Comparison of ENCODE assay signal across 27 cellular contexts in genomic region chr11:121517996-121518395, GRCh38.
DNase-seq lines count a peak whose midpoint lies in the region; ATAC-seq lines count a peak whose summit lies in the region.
"Had no signal": no experiment of that assay in that cellular context is flagged by ENCODE, and none has a peak within 500 bp of the region (broad histone marks: within the 10 kb centered on the region; RNA-seq: fewer than 3 reads in every experiment).

No MANE protein-coding gene starts in this region.

- peak overlapping the region; percentile 50 for H3K27ac Mint-ChIP-seq in stimulated activated naive CD8-positive, alpha-beta T cell treated with anti-CD3 and anti-CD28 coated beads, Interleukin-15, Interleukin-2, amounts not matched to agents 100 ng/mL and 50 ng/mL, for 24 hours
- peak overlapping the region; percentile 14 for H3K27ac Mint-ChIP-seq in activated CD4-positive, alpha-beta memory T cell treated with anti-CD3 and anti-CD28 coated beads, Interleukin-2, amount 10 ng/mL, durations not matched to agents 7 days and 5 days
- peak overlapping the region; percentile 82 to 98 (median 89) for H3K27ac Mint-ChIP-seq in immature natural killer cell
- H3K27ac Mint-ChIP-seq: activated B cell treated with CpG ODN at 0.5 μM for 24 hours; activated T-helper 2 cell treated with anti-CD3 and anti-CD28 coated beads, Interferon-gamma antibody, Interleukin-2, Interleukin-4, amounts not matched to agents 10 μg/mL and 5 μg/mL and 100 μg/mL, durations not matched to agents 14 hours and 24 hours and 36 hours; GM23338; HFFc6; neural progenitor cell had no signal

- no peaks in the 10 kb centered on the region for H3K9me3 Mint-ChIP-seq in stimulated activated naive CD8-positive, alpha-beta T cell treated with anti-CD3 and anti-CD28 coated beads, Interleukin-15, Interleukin-2, amounts not matched to agents 100 ng/mL and 50 ng/mL, for 24 hours
- H3K9me3 Mint-ChIP-seq in activated CD4-positive, alpha-beta memory T cell treated with anti-CD3 and anti-CD28 coated beads, Interleukin-2, amount 10 ng/mL, durations not matched to agents 7 days and 5 days = no peaks in the 10 kb centered on the region
- no peaks in the 10 kb centered on the region for H3K9me3 Mint-ChIP-seq in immature natural killer cell
- H3K9me3 Mint-ChIP-seq: activated B cell treated with CpG ODN at 0.5 μM for 24 hours; activated T-helper 2 cell treated with anti-CD3 and anti-CD28 coated beads, Interferon-gamma antibody, Interleukin-2, Interleukin-4, amounts not matched to agents 10 μg/mL and 5 μg/mL and 100 μg/mL, durations not matched to agents 14 hours and 24 hours and 36 hours; GM23338; HFFc6; neural progenitor cell had no signal

- no peaks in the 10 kb centered on the region for H3K27me3 Mint-ChIP-seq in stimulated activated naive CD8-positive, alpha-beta T cell treated with anti-CD3 and anti-CD28 coated beads, Interleukin-15, Interleukin-2, amounts not matched to agents 100 ng/mL and 50 ng/mL, for 24 hours
- no peaks in the 10 kb centered on the region for H3K27me3 Mint-ChIP-seq in activated CD4-positive, alpha-beta memory T cell treated with anti-CD3 and anti-CD28 coated beads, Interleukin-2, amount 10 ng/mL, durations not matched to agents 7 days and 5 days
- peaks cover 1 to 19% (median 17%) of the 10 kb centered on the region in 3 donors for H3K27me3 Mint-ChIP-seq in immature natural killer cell (ENCODE audit: low read depth in 3 of 3)
- H3K27me3 Mint-ChIP-seq: activated B cell treated with CpG ODN at 0.5 μM for 24 hours had no signal

- peaks cover 72% of the 10 kb centered on the region for H3K36me3 Mint-ChIP-seq in stimulated activated naive CD8-positive, alpha-beta T cell treated with anti-CD3 and anti-CD28 coated beads, Interleukin-15, Interleukin-2, amounts not matched to agents 100 ng/mL and 50 ng/mL, for 24 hours (ENCODE audit: low read depth)
- peaks cover 84% of the 10 kb centered on the region for H3K36me3 Mint-ChIP-seq in activated CD4-positive, alpha-beta memory T cell treated with anti-CD3 and anti-CD28 coated beads, Interleukin-2, amount 10 ng/mL, durations not matched to agents 7 days and 5 days (ENCODE audit: low read depth)
- H3K36me3 Mint-ChIP-seq in immature natural killer cell = peaks cover 56 to 81% (median 56%) of the 10 kb centered on the region in 3 donors

- no peak for ATAC-seq in stimulated activated naive CD8-positive, alpha-beta T cell treated with anti-CD3 and anti-CD28 coated beads, Interleukin-15, Interleukin-2, amounts not matched to agents 100 U/mL and 50 U/mL, for 24 hours
- no peak for ATAC-seq in GM18498 (IDR thresholded peaks at IDR 0.05; ENCODE audit: unreplicated experiment)
- ATAC-seq: GM12878, GM23338, heart left ventricle, K562, Panc1 had no signal

- no peak overlapping the region for H3K4me3 Mint-ChIP-seq in stimulated activated naive CD8-positive, alpha-beta T cell treated with anti-CD3 and anti-CD28 coated beads, Interleukin-15, Interleukin-2, amounts not matched to agents 100 ng/mL and 50 ng/mL, for 24 hours
- H3K4me3 Mint-ChIP-seq in activated CD4-positive, alpha-beta memory T cell treated with anti-CD3 and anti-CD28 coated beads, Interleukin-2, amount 10 ng/mL, durations not matched to agents 7 days and 5 days = no peak overlapping the region
- H3K4me3 Mint-ChIP-seq in immature natural killer cell = peak overlapping the region in 1 of 5 donors; percentile 33
- H3K4me3 Mint-ChIP-seq: activated B cell treated with CpG ODN at 0.5 μM for 24 hours, GM23338, HFFc6, neural progenitor cell had no signal

- no peak for DNase-seq in stimulated activated naive CD8-positive, alpha-beta T cell treated with anti-CD3 and anti-CD28 coated beads, Interleukin-15, Interleukin-2, amounts not matched to agents 100 U/mL and 50 U/mL, for 24 hours
- DNase-seq in activated CD4-positive, alpha-beta memory T cell treated with anti-CD3 and anti-CD28 coated beads, Interleukin-2, amount 10 ng/mL, durations not matched to agents 7 days and 5 days = no peak
- DNase-seq in immature natural killer cell (no peak), Ammon's horn (ENCODE audit: low spot score) (no peak), NCI-H2029 (lab: John Stamatoyannopoulos, UW) (no peak)
- DNase-seq: activated B cell treated with CpG ODN at 0.5 μM for 24 hours; amniotic stem cell; DMS 273 treated with DMSO at 0.1 percent for 48 hours; EL; foreskin fibroblast; heart left ventricle; HFFc6; NCI-H1092 treated with DMSO at 0.1 percent for 48 hours; NCI-H1930; NCI-H69; SHP77; stimulated activated CD4-positive, alpha-beta T cell treated with anti-CD3 and anti-CD28 coated beads, Interleukin-2, amount 100 ng/mL, for 24 hours; T1000; upper lobe of left lung had no signal

- POLR2A ChIA-PET in activated CD4-positive, alpha-beta memory T cell treated with anti-CD3 and anti-CD28 coated beads, Interleukin-2, amount 10 ng/mL, durations not matched to agents 7 days and 5 days (lab: Charles Lee) = no interaction called here

- H3K4me1 Mint-ChIP-seq in stimulated activated naive CD8-positive, alpha-beta T cell treated with anti-CD3 and anti-CD28 coated beads, Interleukin-15, Interleukin-2, amounts not matched to agents 100 ng/mL and 50 ng/mL, for 24 hours (ENCODE audit: low read depth) = peaks cover 82% of the 10 kb centered on the region
- peaks cover 51% of the 10 kb centered on the region for H3K4me1 Mint-ChIP-seq in activated CD4-positive, alpha-beta memory T cell treated with anti-CD3 and anti-CD28 coated beads, Interleukin-2, amount 10 ng/mL, durations not matched to agents 7 days and 5 days
- H3K4me1 Mint-ChIP-seq in immature natural killer cell = peaks cover 79 to 98% of the 10 kb centered on the region in 2 donors
- H3K4me1 Mint-ChIP-seq: GM23338 had no signal

- CTCF ChIA-PET in activated CD4-positive, alpha-beta memory T cell treated with anti-CD3 and anti-CD28 coated beads, Interleukin-2, amount 10 ng/mL, durations not matched to agents 7 days and 5 days (lab: Charles Lee) = no interaction called here

Comparison
In these comparisons a context has a peak if more than half of its experiments do, and no peak if none do; other contexts are left out.
1. H3K27ac Mint-ChIP-seq: peak in every context shown above with its lines; median percentile 89 in immature natural killer cell; 50 in stimulated activated naive CD8-positive, alpha-beta T cell treated with anti-CD3 and anti-CD28 coated beads, Interleukin-15, Interleukin-2, amounts not matched to agents 100 ng/mL and 50 ng/mL, for 24 hours; 14 in activated CD4-positive, alpha-beta memory T cell treated with anti-CD3 and anti-CD28 coated beads, Interleukin-2, amount 10 ng/mL, durations not matched to agents 7 days and 5 days.